ENCODE assay signal across 25 cellular contexts in the genomic region with DNA sequence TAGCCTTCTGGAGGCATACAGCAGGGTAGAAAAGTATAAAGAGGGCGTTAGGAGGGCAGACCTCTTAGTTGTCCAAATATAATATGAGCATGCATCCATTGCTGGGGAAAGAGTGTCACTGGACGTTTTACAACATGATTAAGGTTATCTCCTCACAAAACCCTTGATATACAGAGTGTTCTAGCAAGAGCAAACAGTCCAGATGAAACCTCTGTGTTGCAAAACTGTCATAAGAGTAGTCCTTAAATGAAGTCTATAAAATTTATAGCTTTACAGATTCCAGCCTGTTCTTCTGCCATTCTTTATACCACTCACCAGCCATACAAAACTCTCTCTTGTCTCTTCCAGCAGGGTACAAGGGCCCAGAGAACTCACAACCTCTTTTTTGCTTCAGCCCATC. TPM values are rescaled to one million over a fixed set of nuclear protein-coding genes. Genes with fewer than 3 reads are reported as not detected.
"Had no signal": no experiment of that assay in that cellular context is flagged by ENCODE, and none has a peak within 500 bp of the region (broad histone marks: within the 10 kb centered on the region; RNA-seq: fewer than 3 reads in every experiment).

No MANE protein-coding gene starts in this region.

- H3K36me3 ChIP-seq: colonic mucosa had no signal

- H3K27ac Mint-ChIP-seq: dendritic cell treated with granulocyte-macrophage colony-stimulating factor and Interleukin-4, amounts not matched to agents 40 ng/mL and 50 ng/mL, for 4 days; endodermal cell; natural killer cell treated with Interleukin-12 subunit alpha and Interleukin-12 subunit beta and Interleukin-15 and Interleukin-18, amount 100 ng/mL, for 72 hours; neural progenitor cell; stimulated activated naive B cell treated with anti-CD40 and anti-IgM and Interleukin-4, amounts not matched to agents 10 μg/mL and 1 μg/mL and 100 μg/mL, for 72 hours; stimulated activated naive CD8-positive, alpha-beta T cell treated with anti-CD3 and anti-CD28 coated beads, Interleukin-15, Interleukin-2, amounts not matched to agents 100 ng/mL and 50 ng/mL, for 24 hours; type B pancreatic cell had no signal

- H3K4me2 ChIP-seq: neural progenitor cell had no signal

- H3K27ac ChIP-seq: colonic mucosa, epithelial cell of prostate, foreskin keratinocyte, gastroesophageal sphincter, heart left ventricle, lower lobe of right lung, neural progenitor cell, psoas muscle, sigmoid colon, spleen had no signal

- H2AFZ ChIP-seq: neural progenitor cell had no signal

- DNase-seq: colonic mucosa; effector CD8-positive, alpha-beta T cell; endodermal cell; foreskin keratinocyte; heart left ventricle; hippocampal formation; left ventricle myocardium superior; lower lobe of right lung; psoas muscle; right cardiac atrium; sigmoid colon; spleen; stimulated activated naive B cell treated with anti-CD40 and anti-IgM and Interleukin-4, amounts not matched to agents 10 μg/mL and 1 μg/mL and 100 μg/mL, for 72 hours had no signal

- ATAC-seq: esophagus mucosa; foreskin keratinocyte; gastroesophageal sphincter; heart left ventricle; left ventricle myocardium superior; lower lobe of right lung; natural killer cell treated with Interleukin-12 subunit alpha and Interleukin-12 subunit beta and Interleukin-15 and Interleukin-18, amount 100 ng/mL, for 72 hours; psoas muscle; right cardiac atrium; stimulated activated naive B cell treated with anti-CD40 and anti-IgM and Interleukin-4, amounts not matched to agents 10 μg/mL and 1 μg/mL and 100 μg/mL, for 72 hours had no signal

- H3K27me3 ChIP-seq: colonic mucosa, foreskin keratinocyte, gastroesophageal sphincter, heart left ventricle, neural progenitor cell, sigmoid colon, spleen had no signal

- H3K9ac ChIP-seq: neural progenitor cell had no signal

- H3K4me3 ChIP-seq: colonic mucosa, gastroesophageal sphincter, heart left ventricle, lower lobe of right lung, neural progenitor cell, psoas muscle, sigmoid colon, spleen had no signal

- H3K9me3 Mint-ChIP-seq: central memory CD8-positive, alpha-beta T cell; dendritic cell treated with granulocyte-macrophage colony-stimulating factor and Interleukin-4, amounts not matched to agents 40 ng/mL and 50 ng/mL, for 4 days; endodermal cell; natural killer cell treated with Interleukin-12 subunit alpha and Interleukin-12 subunit beta and Interleukin-15 and Interleukin-18, amount 100 ng/mL, for 72 hours; neural progenitor cell; stimulated activated naive B cell treated with anti-CD40 and anti-IgM and Interleukin-4, amounts not matched to agents 10 μg/mL and 1 μg/mL and 100 μg/mL, for 72 hours; stimulated activated naive CD8-positive, alpha-beta T cell treated with anti-CD3 and anti-CD28 coated beads, Interleukin-15, Interleukin-2, amounts not matched to agents 100 ng/mL and 50 ng/mL, for 24 hours; type B pancreatic cell had no signal

- H3K9me3 ChIP-seq: colonic mucosa, gastroesophageal sphincter, heart left ventricle, lower lobe of right lung, psoas muscle, sigmoid colon, spleen had no signal

- H3K4me1 ChIP-seq: colonic mucosa, foreskin keratinocyte, gastroesophageal sphincter, psoas muscle had no signal

- H3K27me3 Mint-ChIP-seq: central memory CD8-positive, alpha-beta T cell; dendritic cell treated with granulocyte-macrophage colony-stimulating factor and Interleukin-4, amounts not matched to agents 40 ng/mL and 50 ng/mL, for 4 days; stimulated activated naive B cell treated with anti-CD40 and anti-IgM and Interleukin-4, amounts not matched to agents 10 μg/mL and 1 μg/mL and 100 μg/mL, for 72 hours; stimulated activated naive CD8-positive, alpha-beta T cell treated with anti-CD3 and anti-CD28 coated beads, Interleukin-15, Interleukin-2, amounts not matched to agents 100 ng/mL and 50 ng/mL, for 24 hours; type B pancreatic cell had no signal

- H3K4me3 Mint-ChIP-seq: central memory CD8-positive, alpha-beta T cell; dendritic cell treated with granulocyte-macrophage colony-stimulating factor and Interleukin-4, amounts not matched to agents 40 ng/mL and 50 ng/mL, for 4 days; endodermal cell; natural killer cell treated with Interleukin-12 subunit alpha and Interleukin-12 subunit beta and Interleukin-15 and Interleukin-18, amount 100 ng/mL, for 72 hours; neural progenitor cell; stimulated activated naive B cell treated with anti-CD40 and anti-IgM and Interleukin-4, amounts not matched to agents 10 μg/mL and 1 μg/mL and 100 μg/mL, for 72 hours; stimulated activated naive CD8-positive, alpha-beta T cell treated with anti-CD3 and anti-CD28 coated beads, Interleukin-15, Interleukin-2, amounts not matched to agents 100 ng/mL and 50 ng/mL, for 24 hours; type B pancreatic cell had no signal

RNA-seq across cellular contexts. Expression of gene SMCO3, which starts 32.4 kb away (rescaled TPM):
- total RNA-seq: colonic mucosa; endodermal cell; esophagus mucosa; foreskin keratinocyte; kidney epithelial cell; mesenteric fat pad; natural killer cell treated with Interleukin-12 subunit alpha and Interleukin-12 subunit beta and Interleukin-15 and Interleukin-18, amount 100 ng/mL, for 72 hours; osteocyte; psoas muscle had no signal
- polyA plus RNA-seq: foreskin keratinocyte had no signal
